In genomic region chr1:45501502-45501859, GRCh38 we compare ENCODE assay signal across 1 cellular context.
TF ChIP-seq lines count a peak whose summit lies in the region.

No MANE protein-coding gene starts in this region.

TF ChIP-seq in H1, 55 proteins besides CTCF, POLR2A, EP300 and RAD21:
- TF ChIP-seq ATF2 (IDR thresholded peaks at IDR 0.05; ENCODE audit: low read length) (no peak), TCF12 (IDR thresholded peaks at IDR 0.05; ENCODE audit: low read depth, low read length) (no peak), SIX5 (IDR thresholded peaks at IDR 0.05; ENCODE audit: low read depth, low read length) (no peak), MAX (IDR thresholded peaks at IDR 0.05) (no peak), ZNF274 (IDR thresholded peaks at IDR 0.05; ENCODE audit: borderline replicate concordance, extremely low read depth, low read length) (no peak)
